9 cellular contexts compared by ENCODE assay signal in the genomic region with DNA sequence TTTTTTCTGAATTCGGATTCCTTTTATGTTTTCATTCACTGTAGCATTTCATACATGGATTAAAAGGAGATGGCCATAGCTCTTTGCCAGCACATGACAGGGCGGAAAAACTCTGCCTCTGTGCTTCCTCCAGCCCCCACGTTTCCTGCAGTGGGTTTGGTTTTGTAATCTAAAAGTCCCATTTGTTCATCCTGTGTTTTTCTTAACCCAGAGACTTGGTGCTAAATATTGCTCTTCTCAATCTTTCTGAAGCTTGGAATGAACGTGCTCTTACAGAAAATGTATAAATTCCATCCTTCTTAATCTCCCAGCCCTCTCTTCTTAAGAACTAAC.
A peak's percentile ranks its signal among the peaks of the same experiment; 100 is the strongest.
DNase-seq lines count a peak whose midpoint lies in the region; ATAC-seq lines count a peak whose summit lies in the region.
"Had no signal": no experiment of that assay in that cellular context is flagged by ENCODE, and none has a peak within 500 bp of the region (broad histone marks: within the 10 kb centered on the region; RNA-seq: fewer than 3 reads in every experiment).

No MANE protein-coding gene starts in this region.

- peak; percentile 28 for DNase-seq in activated T-cell treated with anti-CD3 and anti-CD28 coated beads for 4 hours
- no peak for DNase-seq in activated T-cell treated with anti-CD3 and anti-CD28 coated beads, Interleukin-2, amount 50 U/mL, for 1 hour
- no peak for DNase-seq in activated T-cell treated with anti-CD3 and anti-CD28 coated beads, Interleukin-2, amount 50 U/mL, for 24 hours
- DNase-seq in iris pigment epithelial cell (ENCODE audit: low read depth): peak; percentile 64
- peak in 1 of 2 donors; percentile 27 for DNase-seq in stimulated activated naive CD8-positive, alpha-beta T cell treated with anti-CD3 and anti-CD28 coated beads, Interleukin-15, amount 100 ng/mL, for 72 hours
- no peak for DNase-seq in activated CD4-positive, CD25-positive, alpha-beta regulatory T cell treated with anti-CD3 and anti-CD28 coated beads, Interleukin-2, amount 50 U/mL, for 72 hours
- DNase-seq: PC-3 had no signal

- peak; percentile 70 for ATAC-seq in stimulated activated naive CD8-positive, alpha-beta T cell treated with anti-CD3 and anti-CD28 coated beads, Interleukin-15, amount 100 ng/mL, for 72 hours
- ATAC-seq in GM18907 (IDR thresholded peaks at IDR 0.05; ENCODE audit: unreplicated experiment) (no peak), GM18909 (IDR thresholded peaks at IDR 0.05; ENCODE audit: poor library complexity, unreplicated experiment) (no peak)
- ATAC-seq: PC-3 had no signal

- H3K9me3 Mint-ChIP-seq in activated T-cell treated with anti-CD3 and anti-CD28 coated beads, Interleukin-2, amount 50 U/mL, for 24 hours: no peaks in the 10 kb centered on the region
- no peaks in the 10 kb centered on the region for H3K9me3 Mint-ChIP-seq in stimulated activated naive CD8-positive, alpha-beta T cell treated with anti-CD3 and anti-CD28 coated beads, Interleukin-15, amount 100 ng/mL, for 72 hours

- no peaks in the 10 kb centered on the region for H3K27me3 Mint-ChIP-seq in activated T-cell treated with anti-CD3 and anti-CD28 coated beads, Interleukin-2, amount 50 U/mL, for 24 hours
- no peaks in the 10 kb centered on the region for H3K27me3 Mint-ChIP-seq in stimulated activated naive CD8-positive, alpha-beta T cell treated with anti-CD3 and anti-CD28 coated beads, Interleukin-15, amount 100 ng/mL, for 72 hours

- peaks cover 100% of the 10 kb centered on the region for H3K36me3 Mint-ChIP-seq in activated T-cell treated with anti-CD3 and anti-CD28 coated beads, Interleukin-2, amount 50 U/mL, for 24 hours (ENCODE audit: low read depth)

- peaks cover 72% of the 10 kb centered on the region for H3K4me1 Mint-ChIP-seq in activated T-cell treated with anti-CD3 and anti-CD28 coated beads, Interleukin-2, amount 50 U/mL, for 24 hours (ENCODE audit: low read depth)
- H3K4me1 Mint-ChIP-seq in stimulated activated naive CD8-positive, alpha-beta T cell treated with anti-CD3 and anti-CD28 coated beads, Interleukin-15, amount 100 ng/mL, for 72 hours: peaks cover 78% of the 10 kb centered on the region

- H3K27ac Mint-ChIP-seq in activated T-cell treated with anti-CD3 and anti-CD28 coated beads, Interleukin-2, amount 50 U/mL, for 24 hours: peak overlapping the region; percentile 96
- H3K27ac Mint-ChIP-seq in stimulated activated naive CD8-positive, alpha-beta T cell treated with anti-CD3 and anti-CD28 coated beads, Interleukin-15, amount 100 ng/mL, for 72 hours: peak overlapping the region; percentile 83 to 97

- peak overlapping the region; percentile 66 for H3K4me3 Mint-ChIP-seq in activated T-cell treated with anti-CD3 and anti-CD28 coated beads, Interleukin-2, amount 50 U/mL, for 24 hours
- peak overlapping the region; percentile 50 to 57 for H3K4me3 Mint-ChIP-seq in stimulated activated naive CD8-positive, alpha-beta T cell treated with anti-CD3 and anti-CD28 coated beads, Interleukin-15, amount 100 ng/mL, for 72 hours

Comparison
In these comparisons a context has a peak if more than half of its experiments do, and no peak if none do; other contexts are left out.
1. DNase-seq: peak in activated T-cell treated with anti-CD3 and anti-CD28 coated beads for 4 hours (single experiment) and iris pigment epithelial cell (single experiment); none in activated T-cell treated with anti-CD3 and anti-CD28 coated beads, Interleukin-2, amount 50 U/mL, for 1 hour (single experiment), activated T-cell treated with anti-CD3 and anti-CD28 coated beads, Interleukin-2, amount 50 U/mL, for 24 hours (single experiment) and activated CD4-positive, CD25-positive, alpha-beta regulatory T cell treated with anti-CD3 and anti-CD28 coated beads, Interleukin-2, amount 50 U/mL, for 72 hours (single experiment).